1 cellular context compared by ENCODE assay signal in genomic region chr17:59330314-59330942, GRCh38.
TF ChIP-seq lines count a peak whose summit lies in the region.

No MANE protein-coding gene starts in this region.

TF ChIP-seq in HepG2, 621 proteins besides CTCF, POLR2A, EP300 and RAD21 (continued from another document):
- TF ChIP-seq ARID3A (IDR thresholded peaks at IDR 0.05; ENCODE audit: low read depth, low read length) (0 out of 2 replicates have a peak, but pooled peaks have one; percentile 12), KDM4B (CRISPR knock-in tag; IDR thresholded peaks at IDR 0.05) (no peak), TSC22D2 (CRISPR knock-in tag; IDR thresholded peaks at IDR 0.05; ENCODE audit: borderline replicate concordance) (no peak), ZSCAN5A (CRISPR knock-in tag; IDR thresholded peaks at IDR 0.05; ENCODE audit: borderline replicate concordance) (no peak; the same call in 1 of the 2 replicates), IRX3 (CRISPR knock-in tag; IDR thresholded peaks at IDR 0.05; ENCODE audit: borderline replicate concordance, low read depth) (no peak), ZNF503 (CRISPR knock-in tag; IDR thresholded peaks at IDR 0.05) (peak; percentile 58; the same call in 1 of the 2 replicates), TEAD3 (CRISPR knock-in tag; optimal IDR thresholded peaks at IDR 0.05; ENCODE audit: borderline replicate concordance) (peak; percentile 62), ZBTB26 (CRISPR knock-in tag; IDR thresholded peaks at IDR 0.05; ENCODE audit: borderline replicate concordance) (peak; percentile 67; the same call in 1 of the 2 replicates), ZNF737 (CRISPR knock-in tag; IDR thresholded peaks at IDR 0.05; ENCODE audit: borderline replicate concordance) (no peak), ZNF747 (CRISPR knock-in tag; IDR thresholded peaks at IDR 0.05; ENCODE audit: borderline replicate concordance) (no peak), FOXA3 (CRISPR knock-in tag; IDR thresholded peaks at IDR 0.05) (no peak; the same call in 1 of the 2 replicates), ZNF382 (CRISPR knock-in tag; IDR thresholded peaks at IDR 0.05; ENCODE audit: borderline replicate concordance) (no peak), SP4 (CRISPR knock-in tag; IDR thresholded peaks at IDR 0.05) (peak; percentile 50), CBX5 (CRISPR knock-in tag; IDR thresholded peaks at IDR 0.05; ENCODE audit: borderline replicate concordance) (no peak), GLMP (CRISPR knock-in tag; IDR thresholded peaks at IDR 0.05; ENCODE audit: borderline replicate concordance) (no peak), ZNF790 (CRISPR knock-in tag; IDR thresholded peaks at IDR 0.05; ENCODE audit: borderline replicate concordance) (no peak; the same call in 1 of the 2 replicates), ETV5 (CRISPR knock-in tag; IDR thresholded peaks at IDR 0.05; ENCODE audit: borderline replicate concordance) (peak; percentile 69; the same call in 1 of the 2 replicates), NFATC3 (CRISPR knock-in tag; IDR thresholded peaks at IDR 0.05) (no peak), KLF6 (CRISPR knock-in tag; IDR thresholded peaks at IDR 0.05) (0 out of 2 replicates have a peak, but pooled peaks have one; percentile 40), FOXK1 (CRISPR knock-in tag; IDR thresholded peaks at IDR 0.05; ENCODE audit: borderline replicate concordance, low read depth) (peak; percentile 13; the same call in 1 of the 2 replicates), NR2C2 (CRISPR knock-in tag; IDR thresholded peaks at IDR 0.05; ENCODE audit: borderline replicate concordance) (no peak), SALL2 (CRISPR knock-in tag; IDR thresholded peaks at IDR 0.05) (peak; percentile 48; the same call in 1 of the 2 replicates), MTF1 (CRISPR knock-in tag; IDR thresholded peaks at IDR 0.05) (no peak), ZBTB42 (CRISPR knock-in tag; IDR thresholded peaks at IDR 0.05) (no peak)
- TF ChIP-seq, protein P1, sequence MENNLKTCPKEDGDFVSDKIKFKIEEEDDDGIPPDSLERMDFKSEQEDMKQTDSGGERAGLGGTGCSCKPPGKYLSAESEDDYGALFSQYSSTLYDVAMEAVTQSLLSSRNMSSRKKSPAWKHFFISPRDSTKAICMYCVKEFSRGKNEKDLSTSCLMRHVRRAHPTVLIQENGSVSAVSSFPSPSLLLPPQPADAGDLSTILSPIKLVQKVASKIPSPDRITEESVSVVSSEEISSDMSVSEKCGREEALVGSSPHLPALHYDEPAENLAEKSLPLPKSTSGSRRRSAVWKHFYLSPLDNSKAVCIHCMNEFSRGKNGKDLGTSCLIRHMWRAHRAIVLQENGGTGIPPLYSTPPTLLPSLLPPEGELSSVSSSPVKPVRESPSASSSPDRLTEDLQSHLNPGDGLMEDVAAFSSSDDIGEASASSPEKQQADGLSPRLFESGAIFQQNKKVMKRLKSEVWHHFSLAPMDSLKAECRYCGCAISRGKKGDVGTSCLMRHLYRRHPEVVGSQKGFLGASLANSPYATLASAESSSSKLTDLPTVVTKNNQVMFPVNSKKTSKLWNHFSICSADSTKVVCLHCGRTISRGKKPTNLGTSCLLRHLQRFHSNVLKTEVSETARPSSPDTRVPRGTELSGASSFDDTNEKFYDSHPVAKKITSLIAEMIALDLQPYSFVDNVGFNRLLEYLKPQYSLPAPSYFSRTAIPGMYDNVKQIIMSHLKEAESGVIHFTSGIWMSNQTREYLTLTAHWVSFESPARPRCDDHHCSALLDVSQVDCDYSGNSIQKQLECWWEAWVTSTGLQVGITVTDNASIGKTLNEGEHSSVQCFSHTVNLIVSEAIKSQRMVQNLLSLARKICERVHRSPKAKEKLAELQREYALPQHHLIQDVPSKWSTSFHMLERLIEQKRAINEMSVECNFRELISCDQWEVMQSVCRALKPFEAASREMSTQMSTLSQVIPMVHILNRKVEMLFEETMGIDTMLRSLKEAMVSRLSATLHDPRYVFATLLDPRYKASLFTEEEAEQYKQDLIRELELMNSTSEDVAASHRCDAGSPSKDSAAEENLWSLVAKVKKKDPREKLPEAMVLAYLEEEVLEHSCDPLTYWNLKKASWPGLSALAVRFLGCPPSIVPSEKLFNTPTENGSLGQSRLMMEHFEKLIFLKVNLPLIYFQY (CRISPR knock-in tag; IDR thresholded peaks at IDR 0.05; ENCODE audit: borderline replicate concordance) = peak; percentile 73; the same call in 1 of the 2 replicates
- TF ChIP-seq, protein P2, sequence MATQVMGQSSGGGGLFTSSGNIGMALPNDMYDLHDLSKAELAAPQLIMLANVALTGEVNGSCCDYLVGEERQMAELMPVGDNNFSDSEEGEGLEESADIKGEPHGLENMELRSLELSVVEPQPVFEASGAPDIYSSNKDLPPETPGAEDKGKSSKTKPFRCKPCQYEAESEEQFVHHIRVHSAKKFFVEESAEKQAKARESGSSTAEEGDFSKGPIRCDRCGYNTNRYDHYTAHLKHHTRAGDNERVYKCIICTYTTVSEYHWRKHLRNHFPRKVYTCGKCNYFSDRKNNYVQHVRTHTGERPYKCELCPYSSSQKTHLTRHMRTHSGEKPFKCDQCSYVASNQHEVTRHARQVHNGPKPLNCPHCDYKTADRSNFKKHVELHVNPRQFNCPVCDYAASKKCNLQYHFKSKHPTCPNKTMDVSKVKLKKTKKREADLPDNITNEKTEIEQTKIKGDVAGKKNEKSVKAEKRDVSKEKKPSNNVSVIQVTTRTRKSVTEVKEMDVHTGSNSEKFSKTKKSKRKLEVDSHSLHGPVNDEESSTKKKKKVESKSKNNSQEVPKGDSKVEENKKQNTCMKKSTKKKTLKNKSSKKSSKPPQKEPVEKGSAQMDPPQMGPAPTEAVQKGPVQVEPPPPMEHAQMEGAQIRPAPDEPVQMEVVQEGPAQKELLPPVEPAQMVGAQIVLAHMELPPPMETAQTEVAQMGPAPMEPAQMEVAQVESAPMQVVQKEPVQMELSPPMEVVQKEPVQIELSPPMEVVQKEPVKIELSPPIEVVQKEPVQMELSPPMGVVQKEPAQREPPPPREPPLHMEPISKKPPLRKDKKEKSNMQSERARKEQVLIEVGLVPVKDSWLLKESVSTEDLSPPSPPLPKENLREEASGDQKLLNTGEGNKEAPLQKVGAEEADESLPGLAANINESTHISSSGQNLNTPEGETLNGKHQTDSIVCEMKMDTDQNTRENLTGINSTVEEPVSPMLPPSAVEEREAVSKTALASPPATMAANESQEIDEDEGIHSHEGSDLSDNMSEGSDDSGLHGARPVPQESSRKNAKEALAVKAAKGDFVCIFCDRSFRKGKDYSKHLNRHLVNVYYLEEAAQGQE (IDR thresholded peaks at IDR 0.05; ENCODE audit: borderline replicate concordance in 1 of 2, low read depth in 1 of 2, low read length in 2 of 2) = no peak
- TF ChIP-seq, protein P3, sequence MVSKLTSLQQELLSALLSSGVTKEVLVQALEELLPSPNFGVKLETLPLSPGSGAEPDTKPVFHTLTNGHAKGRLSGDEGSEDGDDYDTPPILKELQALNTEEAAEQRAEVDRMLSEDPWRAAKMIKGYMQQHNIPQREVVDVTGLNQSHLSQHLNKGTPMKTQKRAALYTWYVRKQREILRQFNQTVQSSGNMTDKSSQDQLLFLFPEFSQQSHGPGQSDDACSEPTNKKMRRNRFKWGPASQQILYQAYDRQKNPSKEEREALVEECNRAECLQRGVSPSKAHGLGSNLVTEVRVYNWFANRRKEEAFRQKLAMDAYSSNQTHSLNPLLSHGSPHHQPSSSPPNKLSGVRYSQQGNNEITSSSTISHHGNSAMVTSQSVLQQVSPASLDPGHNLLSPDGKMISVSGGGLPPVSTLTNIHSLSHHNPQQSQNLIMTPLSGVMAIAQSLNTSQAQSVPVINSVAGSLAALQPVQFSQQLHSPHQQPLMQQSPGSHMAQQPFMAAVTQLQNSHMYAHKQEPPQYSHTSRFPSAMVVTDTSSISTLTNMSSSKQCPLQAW (CRISPR knock-in tag; IDR thresholded peaks at IDR 0.05) = peak; percentile 98
- TF ChIP-seq, protein P4, sequence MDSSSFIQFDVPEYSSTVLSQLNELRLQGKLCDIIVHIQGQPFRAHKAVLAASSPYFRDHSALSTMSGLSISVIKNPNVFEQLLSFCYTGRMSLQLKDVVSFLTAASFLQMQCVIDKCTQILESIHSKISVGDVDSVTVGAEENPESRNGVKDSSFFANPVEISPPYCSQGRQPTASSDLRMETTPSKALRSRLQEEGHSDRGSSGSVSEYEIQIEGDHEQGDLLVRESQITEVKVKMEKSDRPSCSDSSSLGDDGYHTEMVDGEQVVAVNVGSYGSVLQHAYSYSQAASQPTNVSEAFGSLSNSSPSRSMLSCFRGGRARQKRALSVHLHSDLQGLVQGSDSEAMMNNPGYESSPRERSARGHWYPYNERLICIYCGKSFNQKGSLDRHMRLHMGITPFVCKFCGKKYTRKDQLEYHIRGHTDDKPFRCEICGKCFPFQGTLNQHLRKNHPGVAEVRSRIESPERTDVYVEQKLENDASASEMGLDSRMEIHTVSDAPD (CRISPR knock-in tag; IDR thresholded peaks at IDR 0.05) = peak; percentile 55; the same call in 1 of the 2 replicates
